In the genomic region with DNA sequence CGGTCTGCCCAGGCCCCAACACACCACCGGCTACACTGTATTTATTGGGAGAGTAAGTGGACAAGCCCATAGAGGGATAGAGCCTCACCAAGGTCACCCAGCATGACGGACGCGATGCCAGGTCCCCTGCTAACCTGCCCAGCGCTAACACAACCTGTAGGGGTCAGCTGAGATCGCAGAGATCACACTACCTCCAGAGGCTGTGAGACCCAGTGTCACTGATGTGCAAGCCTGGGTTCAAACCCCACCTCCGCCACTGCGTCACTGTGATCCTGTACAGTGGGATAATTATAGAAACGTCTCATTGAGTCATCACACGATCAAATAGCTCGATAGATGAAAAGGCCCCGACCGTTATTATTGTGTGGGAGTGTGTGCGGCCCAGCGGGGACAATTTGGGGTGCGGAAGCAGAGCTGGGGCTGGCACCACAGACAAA, we compare ENCODE assay signal across 1 cellular context.
TF ChIP-seq lines count a peak whose summit lies in the region.

No MANE protein-coding gene starts in this region.

TF ChIP-seq in K562, 482 proteins besides CTCF, POLR2A, EP300 and RAD21 (continued from another document):
- TF ChIP-seq, protein P1, sequence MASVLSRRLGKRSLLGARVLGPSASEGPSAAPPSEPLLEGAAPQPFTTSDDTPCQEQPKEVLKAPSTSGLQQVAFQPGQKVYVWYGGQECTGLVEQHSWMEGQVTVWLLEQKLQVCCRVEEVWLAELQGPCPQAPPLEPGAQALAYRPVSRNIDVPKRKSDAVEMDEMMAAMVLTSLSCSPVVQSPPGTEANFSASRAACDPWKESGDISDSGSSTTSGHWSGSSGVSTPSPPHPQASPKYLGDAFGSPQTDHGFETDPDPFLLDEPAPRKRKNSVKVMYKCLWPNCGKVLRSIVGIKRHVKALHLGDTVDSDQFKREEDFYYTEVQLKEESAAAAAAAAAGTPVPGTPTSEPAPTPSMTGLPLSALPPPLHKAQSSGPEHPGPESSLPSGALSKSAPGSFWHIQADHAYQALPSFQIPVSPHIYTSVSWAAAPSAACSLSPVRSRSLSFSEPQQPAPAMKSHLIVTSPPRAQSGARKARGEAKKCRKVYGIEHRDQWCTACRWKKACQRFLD (CRISPR knock-in tag; IDR thresholded peaks at IDR 0.05) = no peak
- TF ChIP-seq, protein P2, sequence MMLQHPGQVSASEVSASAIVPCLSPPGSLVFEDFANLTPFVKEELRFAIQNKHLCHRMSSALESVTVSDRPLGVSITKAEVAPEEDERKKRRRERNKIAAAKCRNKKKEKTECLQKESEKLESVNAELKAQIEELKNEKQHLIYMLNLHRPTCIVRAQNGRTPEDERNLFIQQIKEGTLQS (IDR thresholded peaks at IDR 0.05) = peak; percentile 55; the same call in 1 of the 2 replicates
- TF ChIP-seq, protein P2 (CRISPR knock-in tag; conservative IDR thresholded peaks at IDR 0.05) = no peak
- peak; percentile 30; the same call in 1 of the 2 replicates for TF ChIP-seq CREB1 (IDR thresholded peaks at IDR 0.05)
- 0 out of 2 replicates have a peak, but pooled peaks have one; percentile 36 for TF ChIP-seq CREB1 (CRISPR knock-in tag; IDR thresholded peaks at IDR 0.05)
